2 cellular contexts compared by ENCODE assay signal in genomic region chr2:191006997-191007604, GRCh38.
TF ChIP-seq lines count a peak whose summit lies in the region.

No MANE protein-coding gene starts in this region.

TF ChIP-seq in HepG2, 621 proteins besides CTCF, POLR2A, EP300 and RAD21:
- TF ChIP-seq HNRNPL (IDR thresholded peaks at IDR 0.05; ENCODE audit: low read depth, low read length) (no peak), RBFOX2 (IDR thresholded peaks at IDR 0.05; ENCODE audit: low read depth, low read length) (0 out of 2 replicates have a peak, but pooled peaks have one; percentile 8), ZNF264 (CRISPR knock-in tag; IDR thresholded peaks at IDR 0.05) (no peak)

TF ChIP-seq in SK-N-SH, 30 proteins besides CTCF, POLR2A, EP300 and RAD21:
- TF ChIP-seq GATA2 (CRISPR knock-in tag; IDR thresholded peaks at IDR 0.05) (peak; percentile 91), POLR2AphosphoS5 (IDR thresholded peaks at IDR 0.05; ENCODE audit: low read depth, low read length) (no peak), USF1 (IDR thresholded peaks at IDR 0.05; ENCODE audit: borderline replicate concordance, low read depth) (no peak), FOXM1 (IDR thresholded peaks at IDR 0.05; ENCODE audit: low read depth) (no peak), USF2 (IDR thresholded peaks at IDR 0.05; ENCODE audit: borderline replicate concordance, low read depth, low read length) (no peak), SMC3 (IDR thresholded peaks at IDR 0.05; ENCODE audit: low read depth, low read length) (no peak), CHD2 (IDR thresholded peaks at IDR 0.05; ENCODE audit: low read length, partially characterized antibody) (peak; percentile 52), TAF1 (IDR thresholded peaks at IDR 0.05; ENCODE audit: borderline replicate concordance, low read depth, low read length) (no peak), MEF2A (IDR thresholded peaks at IDR 0.05; ENCODE audit: borderline replicate concordance, low read depth) (no peak), IRF3 (IDR thresholded peaks at IDR 0.05; ENCODE audit: low read depth, low read length) (no peak), GABPA (IDR thresholded peaks at IDR 0.05; ENCODE audit: low read depth) (no peak), EZH2phosphoT487 (IDR thresholded peaks at IDR 0.05; ENCODE audit: borderline replicate concordance, low read depth) (no peak), RXRA (IDR thresholded peaks at IDR 0.05; ENCODE audit: borderline replicate concordance, low read depth) (no peak), MAX (IDR thresholded peaks at IDR 0.05; ENCODE audit: low read depth) (no peak), ELF1 (IDR thresholded peaks at IDR 0.05) (no peak), FOXJ3 (CRISPR knock-in tag; IDR thresholded peaks at IDR 0.05) (no peak), TCF12 (IDR thresholded peaks at IDR 0.05) (peak; percentile 15; the same call in 1 of the 2 replicates), ZBTB33 (IDR thresholded peaks at IDR 0.05; ENCODE audit: borderline replicate concordance, low read depth) (no peak), SIN3A (IDR thresholded peaks at IDR 0.05; ENCODE audit: borderline replicate concordance, low read depth, low read length) (no peak), PBX3 (IDR thresholded peaks at IDR 0.05) (no peak), JUND (IDR thresholded peaks at IDR 0.05) (no peak), RCOR1 (IDR thresholded peaks at IDR 0.05; ENCODE audit: low read length) (peak; percentile 68; the same call in 1 of the 2 replicates), NFIC (IDR thresholded peaks at IDR 0.05; ENCODE audit: borderline replicate concordance) (no peak), REST (IDR thresholded peaks at IDR 0.05; ENCODE audit: low read depth, low read length) (peak; percentile 75; the same call in 1 of the 2 replicates), MXI1 (IDR thresholded peaks at IDR 0.05; ENCODE audit: low read depth, low read length) (no peak), YY1 (IDR thresholded peaks at IDR 0.05; ENCODE audit: low read depth) (no peak), TEAD4 (IDR thresholded peaks at IDR 0.05; ENCODE audit: borderline replicate concordance, insufficient read depth) (peak; percentile 18; the same call in 1 of the 2 replicates), NRF1 (IDR thresholded peaks at IDR 0.05; ENCODE audit: low read depth, low read length) (no peak), RFX5 (IDR thresholded peaks at IDR 0.05; ENCODE audit: low read length) (no peak), FOSL2 (IDR thresholded peaks at IDR 0.05; ENCODE audit: borderline replicate concordance, low read depth) (no peak)
